8 cellular contexts compared by ENCODE assay signal in genomic region chr16:85236832-85237177, GRCh38.
A peak's percentile ranks its signal among the peaks of the same experiment; 100 is the strongest.
DNase-seq lines count a peak whose midpoint lies in the region; TF ChIP-seq lines count a peak whose summit lies in the region.
"Not testable (repeated sequence)": the region's sequence is repeated elsewhere in the genome, so short reads cannot be mapped to it uniquely, and the experiment has no call there.

No MANE protein-coding gene starts in this region.

- H3K4me3 Mint-ChIP-seq in activated naive CD8-positive, alpha-beta T cell = peak overlapping the region; percentile 49
- H3K4me3 Mint-ChIP-seq in neural crest cell; stimulated activated naive CD8-positive, alpha-beta T cell treated with anti-CD3 and anti-CD28 coated beads, Interleukin-15, Interleukin-2, amounts not matched to agents 100 ng/mL and 50 ng/mL, for 24 hours: not testable (repeated sequence)

- H2AK5ac ChIP-seq in mesenchymal stem cell (ENCODE audit: low read length, severe bottlenecking) = peak overlapping the region; percentile 78

- peaks cover 38 to 78% (median 72%) of the 10 kb centered on the region in 4 donors for H3K4me1 ChIP-seq in esophagus muscularis mucosa
- peaks cover 60% of the 10 kb centered on the region for H3K4me1 ChIP-seq in mesenchymal stem cell (ENCODE audit: control insufficient read depth, insufficient read depth, low read depth, low read length)

- not testable (repeated sequence) for H3K4me3 ChIP-seq in esophagus muscularis mucosa; mesenchymal stem cell (ENCODE audit: insufficient read depth in 1 of 2, low read depth in 1 of 2, low read length in 2 of 2)

- not testable (repeated sequence) for H2BK120ac ChIP-seq in mesenchymal stem cell (ENCODE audit: low read depth, low read length)

- TF ChIP-seq CTCF in esophagus muscularis mucosa (IDR thresholded peaks at IDR 0.05); neural crest cell (conservative IDR thresholded peaks at IDR 0.05): not testable (repeated sequence)

- H4K8ac ChIP-seq in mesenchymal stem cell (ENCODE audit: low read length) = not testable (repeated sequence)

- not testable (repeated sequence) for H2BK15ac ChIP-seq in mesenchymal stem cell (ENCODE audit: low read depth, poor library complexity, severe bottlenecking)

- DNase-seq in AG08395 (ENCODE audit: low spot score) (peak; percentile 74), GM04503 (ENCODE audit: low read depth) (peak; percentile 77), LHCN-M2 (ENCODE audit: low read depth) (peak; percentile 34), mesenchymal stem cell (peak; percentile 75)
- not testable (repeated sequence) for DNase-seq in esophagus muscularis mucosa (ENCODE audit: extremely low spot score); neural crest cell (ENCODE audit: low read depth, low spot score)

- peak overlapping the region in 1 of 2 experiments; percentile 55 for H3K4ac ChIP-seq in mesenchymal stem cell (ENCODE audit: low read depth in 1 of 2, low read length in 2 of 2)

- H3K36me3 ChIP-seq in esophagus muscularis mucosa = not testable (repeated sequence)
- H3K36me3 ChIP-seq in mesenchymal stem cell (ENCODE audit: control insufficient read depth in 1 of 2, insufficient read depth in 2 of 2, low read depth in 1 of 2, low read length in 2 of 2) = peaks cover 0 to 13% of the 10 kb centered on the region in 2 experiments

- not testable (repeated sequence) for H3K9ac ChIP-seq in mesenchymal stem cell (ENCODE audit: low read length)

- not testable (repeated sequence) for H3K9me3 Mint-ChIP-seq in activated naive CD8-positive, alpha-beta T cell (ENCODE audit: low read depth); neural crest cell; stimulated activated naive CD8-positive, alpha-beta T cell treated with anti-CD3 and anti-CD28 coated beads, Interleukin-15, Interleukin-2, amounts not matched to agents 100 ng/mL and 50 ng/mL, for 24 hours

- not testable (repeated sequence) for H3K36me3 Mint-ChIP-seq in activated naive CD8-positive, alpha-beta T cell; neural crest cell (ENCODE audit: low read depth); stimulated activated naive CD8-positive, alpha-beta T cell treated with anti-CD3 and anti-CD28 coated beads, Interleukin-15, Interleukin-2, amounts not matched to agents 100 ng/mL and 50 ng/mL, for 24 hours (ENCODE audit: low read depth)

- not testable (repeated sequence) for H3K27me3 Mint-ChIP-seq in activated naive CD8-positive, alpha-beta T cell; neural crest cell (ENCODE audit: low read depth)
- H3K27me3 Mint-ChIP-seq in stimulated activated naive CD8-positive, alpha-beta T cell treated with anti-CD3 and anti-CD28 coated beads, Interleukin-15, Interleukin-2, amounts not matched to agents 100 ng/mL and 50 ng/mL, for 24 hours = peaks cover 16% of the 10 kb centered on the region

- peak overlapping the region; percentile 67 to 72 for H3K18ac ChIP-seq in mesenchymal stem cell (ENCODE audit: low read depth in 1 of 2, low read length in 2 of 2)

- TF ChIP-seq EP300 in esophagus muscularis mucosa (IDR thresholded peaks at IDR 0.05) = not testable (repeated sequence)

- not testable (repeated sequence) for TF ChIP-seq POLR2A in esophagus muscularis mucosa (IDR thresholded peaks at IDR 0.05; ENCODE audit: low read depth)

- not testable (repeated sequence) for H3K9me3 ChIP-seq in esophagus muscularis mucosa; mesenchymal stem cell (ENCODE audit: control insufficient read depth, low read length)

- peak overlapping the region; percentile 63 to 83 (median 76) for H3K27ac ChIP-seq in esophagus muscularis mucosa (replicated peaks in 1 of 4)
- not testable (repeated sequence) for H3K27ac ChIP-seq in mesenchymal stem cell (ENCODE audit: low read length, poor library complexity, severe bottlenecking)

- peak overlapping the region; percentile 93 to 95 for H2BK12ac ChIP-seq in mesenchymal stem cell (ENCODE audit: low read length in 2 of 2)

- not testable (repeated sequence) for H3K27ac Mint-ChIP-seq in activated naive CD8-positive, alpha-beta T cell
- H3K27ac Mint-ChIP-seq in neural crest cell (ENCODE audit: unreplicated experiment) = peak overlapping the region; percentile 50
- peak overlapping the region; percentile 52 for H3K27ac Mint-ChIP-seq in stimulated activated naive CD8-positive, alpha-beta T cell treated with anti-CD3 and anti-CD28 coated beads, Interleukin-15, Interleukin-2, amounts not matched to agents 100 ng/mL and 50 ng/mL, for 24 hours

- intact Hi-C loops in esophagus muscularis mucosa (cut with DNase I) = not testable (repeated sequence)

- not testable (repeated sequence) for H3K4me2 ChIP-seq in mesenchymal stem cell (ENCODE audit: low read length, poor library complexity, severe bottlenecking)

- H3K23ac ChIP-seq in mesenchymal stem cell (ENCODE audit: low read length in 2 of 2) = not testable (repeated sequence)

- not testable (repeated sequence) for H3K14ac ChIP-seq in mesenchymal stem cell (ENCODE audit: low read length in 2 of 2)

- not testable (repeated sequence) for H2BK5ac ChIP-seq in mesenchymal stem cell (ENCODE audit: low read depth, low read length, poor library complexity, severe bottlenecking)

- not testable (repeated sequence) for H3K4me1 Mint-ChIP-seq in activated naive CD8-positive, alpha-beta T cell (ENCODE audit: low read depth); stimulated activated naive CD8-positive, alpha-beta T cell treated with anti-CD3 and anti-CD28 coated beads, Interleukin-15, Interleukin-2, amounts not matched to agents 100 ng/mL and 50 ng/mL, for 24 hours (ENCODE audit: low read depth)
- H3K4me1 Mint-ChIP-seq in neural crest cell = peaks cover 24% of the 10 kb centered on the region

- not testable (repeated sequence) for H2AFZ ChIP-seq in mesenchymal stem cell (ENCODE audit: low read depth, low read length)

- 89% methylated on average over 4 of the region's 6 CpGs for WGBS in esophagus muscularis mucosa
- 52% methylated on average over 6 of the region's 6 CpGs for WGBS in mesenchymal stem cell

- H4K91ac ChIP-seq in mesenchymal stem cell (ENCODE audit: low read length) = not testable (repeated sequence)

- not testable (repeated sequence) for H3K27me3 ChIP-seq in esophagus muscularis mucosa; mesenchymal stem cell (ENCODE audit: control insufficient read depth in 1 of 2, insufficient read depth in 1 of 2, low read length in 2 of 2)

- H3K79me1 ChIP-seq in mesenchymal stem cell (replicated peaks; ENCODE audit: low read length, poor library complexity, severe bottlenecking) = peaks cover 33% of the 10 kb centered on the region
